In the genomic region with DNA sequence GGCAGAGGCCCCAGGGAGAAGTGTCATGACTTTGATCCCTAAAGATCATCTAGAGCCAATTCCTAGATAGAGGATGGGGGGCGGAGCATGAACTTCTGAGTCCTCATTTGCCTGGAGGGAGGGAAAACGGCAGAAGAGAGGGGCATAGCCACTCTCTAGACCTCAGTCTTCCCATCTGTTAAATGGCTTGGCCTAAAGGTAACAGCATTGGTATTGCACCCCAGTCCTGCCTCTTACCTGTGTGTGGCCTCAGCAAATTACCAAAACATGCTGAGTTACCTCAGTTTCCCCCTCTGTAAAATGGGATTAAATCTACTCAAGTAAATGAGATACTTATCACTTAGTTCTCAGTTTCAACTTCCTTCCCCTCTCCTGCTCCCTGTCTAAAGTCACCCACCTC, we compare ENCODE assay signal across 1 cellular context.
TF ChIP-seq lines count a peak whose summit lies in the region.

No MANE protein-coding gene starts in this region.

TF ChIP-seq in HepG2, 621 proteins besides CTCF, POLR2A, EP300 and RAD21:
- no peak for TF ChIP-seq KIAA2018 (CRISPR knock-in tag; IDR thresholded peaks at IDR 0.05; ENCODE audit: borderline replicate concordance)
- TF ChIP-seq ZNF136 (CRISPR knock-in tag; IDR thresholded peaks at IDR 0.05; ENCODE audit: low read depth) = no peak
- TF ChIP-seq CAMTA2 (CRISPR knock-in tag; IDR thresholded peaks at IDR 0.05; ENCODE audit: borderline replicate concordance) = no peak
- no peak for TF ChIP-seq FUBP1 (CRISPR knock-in tag; IDR thresholded peaks at IDR 0.05; ENCODE audit: borderline replicate concordance)
- TF ChIP-seq ZNF629 (CRISPR knock-in tag; conservative IDR thresholded peaks at IDR 0.05) = peak; percentile 81
- no peak for TF ChIP-seq RFX3 (CRISPR knock-in tag; IDR thresholded peaks at IDR 0.05)
- TF ChIP-seq ZNF446 (CRISPR knock-in tag; IDR thresholded peaks at IDR 0.05) = no peak
